ENCODE assay signal across 9 cellular contexts in genomic region chr7:29807179-29807841, GRCh38. TPM values are rescaled to one million over a fixed set of nuclear protein-coding genes. Genes with fewer than 3 reads are reported as not detected.
A peak's percentile ranks its signal among the peaks of the same experiment; 100 is the strongest.
DNase-seq lines count a peak whose midpoint lies in the region; ATAC-seq and TF ChIP-seq lines count a peak whose summit lies in the region.
"Had no signal": no experiment of that assay in that cellular context is flagged by ENCODE, and none has a peak within 500 bp of the region (broad histone marks: within the 10 kb centered on the region; RNA-seq: fewer than 3 reads in every experiment).

No MANE protein-coding gene starts in this region.

- H3K9me3 Mint-ChIP-seq in MCF 10A (ENCODE audit: unreplicated experiment) (no peaks in the 10 kb centered on the region), naive B cell (peaks cover 0 to 2% (median 0%) of the 10 kb centered on the region in 7 donors)

- CTCF ChIA-PET in MCF 10A (lab: Yijun Ruan, JAX) = interaction anchor here (1.0 to 1.6 kb wide), 2 partner anchors 60 to 115 kb away, joined by 4 to 6 read pairs; no protein-coding TSS in a partner anchor

- H3K27ac ChIP-seq in breast epithelium (peak overlapping the region in 1 of 2 donors; percentile 48), esophagus muscularis mucosa (replicated peaks in 1 of 4) (no peak overlapping the region), uterus (no peak overlapping the region)
- H3K27ac ChIP-seq: C4-2B had no signal

- H3K27ac Mint-ChIP-seq in MCF 10A (ENCODE audit: low read depth, unreplicated experiment) = no peak overlapping the region
- no peak overlapping the region for H3K27ac Mint-ChIP-seq in naive B cell

- no peak for TF ChIP-seq EP300 in esophagus muscularis mucosa (IDR thresholded peaks at IDR 0.05)

- peaks cover 5% of the 10 kb centered on the region for H3K4me1 Mint-ChIP-seq in MCF 10A (ENCODE audit: insufficient read depth, unreplicated experiment)
- H3K4me1 Mint-ChIP-seq in naive B cell = peaks cover 0 to 16% (median 0%) of the 10 kb centered on the region in 3 donors

- no peak overlapping the region for H3K4me3 Mint-ChIP-seq in MCF 10A (ENCODE audit: unreplicated experiment)
- H3K4me3 Mint-ChIP-seq in naive B cell = peak overlapping the region in 7 of 8 donors; percentile 19 to 80 (median 63)

- peaks cover 93% of the 10 kb centered on the region for H3K27me3 Mint-ChIP-seq in MCF 10A (ENCODE audit: insufficient read depth, unreplicated experiment)
- peaks cover 74 to 85% (median 80%) of the 10 kb centered on the region in 3 donors for H3K27me3 Mint-ChIP-seq in naive B cell

- no peaks in the 10 kb centered on the region for H3K9me3 ChIP-seq in breast epithelium
- H3K9me3 ChIP-seq in esophagus muscularis mucosa = no peaks in the 10 kb centered on the region
- H3K9me3 ChIP-seq in uterus = no peaks in the 10 kb centered on the region

- H3K4me3 ChIP-seq in breast epithelium = peak overlapping the region; percentile 52 to 83 (median 63)
- peak overlapping the region; percentile 65 to 75 (median 68) for H3K4me3 ChIP-seq in esophagus muscularis mucosa
- H3K4me3 ChIP-seq in uterus = peak overlapping the region; percentile 10 to 61

- ATAC-seq in naive B cell (ENCODE audit: low read depth in 2 of 2) (no peak), HG02763 (IDR thresholded peaks at IDR 0.05; ENCODE audit: unreplicated experiment) (no peak)

- H3K36me3 Mint-ChIP-seq in MCF 10A (ENCODE audit: insufficient read depth, unreplicated experiment) = no peaks in the 10 kb centered on the region
- H3K36me3 Mint-ChIP-seq in naive B cell = peaks cover 0 to 2% of the 10 kb centered on the region in 2 donors

- no peak for TF ChIP-seq CTCF in breast epithelium (IDR thresholded peaks at IDR 0.05)
- no peak for TF ChIP-seq CTCF in MCF 10A (IDR thresholded peaks at IDR 0.05; ENCODE audit: unreplicated experiment)
- peak in 1 of 3 experiments; percentile 22 for TF ChIP-seq CTCF in esophagus muscularis mucosa (IDR thresholded peaks at IDR 0.05)
- TF ChIP-seq CTCF in uterus (IDR thresholded peaks at IDR 0.05) = no peak

- H3K27me3 ChIP-seq in breast epithelium (peaks cover 0 to 10% of the 10 kb centered on the region in 2 donors), esophagus muscularis mucosa (peaks cover 0 to 42% (median 5%) of the 10 kb centered on the region in 4 donors), uterus (no peaks in the 10 kb centered on the region)

- no TSS peak for BruUV-seq in MCF 10A (replicated peaks; lab: Mats Ljungman, UMichigan)

- intact Hi-C loops in breast epithelium (cut with DNase I; ENCODE audit: low total_unique reads) (no loop called here), MCF 10A (cut with micrococcal nuclease) (no loop called here), esophagus muscularis mucosa (cut with DNase I) (no loop called here), uterus (cut with DNase I; ENCODE audit: low total_unique reads) (no loop called here)

- H3K36me3 ChIP-seq in breast epithelium (no peaks in the 10 kb centered on the region), esophagus muscularis mucosa (no peaks in the 10 kb centered on the region), uterus (no peaks in the 10 kb centered on the region)

- 25% methylated on average over 16 of the region's 28 CpGs for WGBS in esophagus muscularis mucosa

- POLR2A ChIA-PET in MCF 10A (lab: Yijun Ruan, JAX) = no interaction called here

- DNase-seq in breast epithelium (ENCODE audit: low spot score in 2 of 2) (no peak), MCF 10A (ENCODE audit: unreplicated experiment) (no peak), esophagus muscularis mucosa (ENCODE audit: extremely low spot score) (peak; percentile 90), naive B cell (no peak), uterus (no peak), HPDE6-E6E7 (ENCODE audit: extremely low spot score) (no peak), dedifferentiated amniotic fluid mesenchymal stem cell (ENCODE audit: extremely low spot score) (no peak)

- TF ChIP-seq POLR2A in breast epithelium (IDR thresholded peaks at IDR 0.05) (no peak), esophagus muscularis mucosa (IDR thresholded peaks at IDR 0.05; ENCODE audit: low read depth) (no peak), uterus (IDR thresholded peaks at IDR 0.05) (no peak)

- H3K4me1 ChIP-seq in breast epithelium (peaks cover 0 to 5% of the 10 kb centered on the region in 2 donors), esophagus muscularis mucosa (peaks cover 3 to 30% (median 23%) of the 10 kb centered on the region in 4 donors), uterus (no peaks in the 10 kb centered on the region)

RNA-seq across cellular contexts. Expression of gene WIPF3, which starts 1.0 kb away (rescaled TPM):
- total RNA-seq in breast epithelium (1 to 10 TPM in 1 of 3 donors, under 1 TPM in 2; 0.16 to 3.2 (median 0.66) TPM), MCF 10A (2022) (not detected in 2 replicates), esophagus muscularis mucosa (10 to 100 TPM in 1 of 4 donors, 1 to 10 TPM in 3; 3.3 to 10.4 (median 6.2) TPM), uterus (1 to 10 TPM in 2 of 4 donors, under 1 TPM in 2; 0.35 to 5.4 (median 2.4) TPM)
- under 1 TPM in 1 of 6 donors, not detected in 5; 0.16 TPM for polyA plus RNA-seq in naive B cell (ENCODE audit: low read depth in 6 of 6)
